1 cellular context compared by ENCODE assay signal in the genomic region with DNA sequence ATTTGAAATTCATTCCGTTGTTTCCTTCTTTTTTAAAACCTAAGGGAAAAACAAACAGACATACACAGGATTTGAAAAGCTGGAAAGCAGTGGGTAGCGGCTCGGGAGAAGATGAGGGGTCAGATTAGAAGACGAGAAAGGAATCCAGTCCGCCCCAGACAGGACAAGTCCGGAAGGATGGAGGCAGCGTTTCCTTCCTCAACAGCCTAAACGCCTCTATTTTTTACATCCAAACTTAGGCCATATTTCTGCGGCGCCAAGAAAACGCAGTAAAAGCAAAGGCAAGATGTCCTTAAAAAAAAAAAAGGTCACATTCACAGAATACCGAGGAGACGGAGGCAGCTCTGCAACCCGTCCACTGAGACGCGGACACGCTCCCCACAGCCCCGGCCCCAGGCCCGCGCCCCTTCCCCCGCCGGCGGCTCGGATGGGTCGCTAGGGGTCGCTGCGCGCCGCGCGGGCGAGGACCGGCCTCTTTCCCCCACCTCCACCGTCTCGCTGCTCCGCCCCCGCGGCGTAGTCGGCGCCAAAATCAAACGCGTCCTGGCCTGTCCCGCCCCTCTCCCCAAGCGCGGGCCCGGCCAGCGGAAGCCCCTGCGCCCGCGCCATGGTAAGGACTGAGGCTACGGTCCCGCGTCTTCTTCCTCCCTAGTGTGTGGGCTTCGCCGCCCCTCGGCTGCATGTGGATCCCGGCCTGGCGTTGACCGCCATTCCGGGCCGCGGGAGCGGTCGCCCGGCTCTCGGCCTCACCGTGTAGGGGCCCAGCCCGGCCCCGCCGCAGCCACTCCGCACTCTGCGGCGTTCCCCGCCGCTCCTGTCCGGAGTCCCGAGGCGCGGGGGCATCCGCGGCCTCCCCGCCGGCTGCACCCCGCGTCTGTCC.
TF ChIP-seq lines count a peak whose summit lies in the region.

A gene with protein sequence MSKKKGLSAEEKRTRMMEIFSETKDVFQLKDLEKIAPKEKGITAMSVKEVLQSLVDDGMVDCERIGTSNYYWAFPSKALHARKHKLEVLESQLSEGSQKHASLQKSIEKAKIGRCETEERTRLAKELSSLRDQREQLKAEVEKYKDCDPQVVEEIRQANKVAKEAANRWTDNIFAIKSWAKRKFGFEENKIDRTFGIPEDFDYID (plus strand): TSS at position 558 of the 880 bp plus-strand sequence. CDS start 50 bp downstream, at position 608.

TF ChIP-seq in WTC11, 78 proteins besides CTCF, POLR2A, EP300 and RAD21 (continued from another document):
- TF ChIP-seq MLX (CRISPR knock-in tag; IDR thresholded peaks at IDR 0.05) (no peak), ESRRA (CRISPR knock-in tag; IDR thresholded peaks at IDR 0.05; ENCODE audit: borderline replicate concordance) (peak; percentile 51; the same call in 1 of the 2 replicates), TEAD4 (CRISPR knock-in tag; IDR thresholded peaks at IDR 0.05) (no peak), ZBTB43 (CRISPR knock-in tag; IDR thresholded peaks at IDR 0.05) (no peak), USF1 (CRISPR knock-in tag; IDR thresholded peaks at IDR 0.05) (no peak), NFYB (CRISPR knock-in tag; conservative IDR thresholded peaks at IDR 0.05; ENCODE audit: low read depth) (peak; percentile 19; the same call in 1 of the 2 replicates)
- TF ChIP-seq, protein P1, sequence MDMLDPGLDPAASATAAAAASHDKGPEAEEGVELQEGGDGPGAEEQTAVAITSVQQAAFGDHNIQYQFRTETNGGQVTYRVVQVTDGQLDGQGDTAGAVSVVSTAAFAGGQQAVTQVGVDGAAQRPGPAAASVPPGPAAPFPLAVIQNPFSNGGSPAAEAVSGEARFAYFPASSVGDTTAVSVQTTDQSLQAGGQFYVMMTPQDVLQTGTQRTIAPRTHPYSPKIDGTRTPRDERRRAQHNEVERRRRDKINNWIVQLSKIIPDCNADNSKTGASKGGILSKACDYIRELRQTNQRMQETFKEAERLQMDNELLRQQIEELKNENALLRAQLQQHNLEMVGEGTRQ (CRISPR knock-in tag; IDR thresholded peaks at IDR 0.05), result 0 out of 2 replicates have a peak, but pooled peaks have one; percentile 12
TF ChIP-seq in WTC11: peak in this region for 34.
